20 cellular contexts compared by ENCODE assay signal in genomic region chr13:113915012-113915763, GRCh38. TPM values are rescaled to one million over a fixed set of nuclear protein-coding genes. Genes with fewer than 3 reads are reported as not detected.
DNase-seq lines count a peak whose midpoint lies in the region; ATAC-seq and TF ChIP-seq lines count a peak whose summit lies in the region.
"Had no signal": no experiment of that assay in that cellular context is flagged by ENCODE, and none has a peak within 500 bp of the region (broad histone marks: within the 10 kb centered on the region; RNA-seq: fewer than 3 reads in every experiment).

No MANE protein-coding gene starts in this region.

- TF ChIP-seq CTCF in colonic mucosa (IDR thresholded peaks at IDR 0.05) (no peak), prostate gland (IDR thresholded peaks at IDR 0.05) (no peak)

- CTCF ChIA-PET in activated CD4-positive, alpha-beta memory T cell treated with anti-CD3 and anti-CD28 coated beads, Interleukin-2, amount 10 ng/mL, durations not matched to agents 7 days and 5 days (lab: Charles Lee): no interaction called here
- CTCF ChIA-PET in activated CD4-positive, alpha-beta memory T cell treated with anti-CD3 and anti-CD28 coated beads for 36 hours (lab: Charles Lee): no interaction called here

- H3K27me3 ChIP-seq in colonic mucosa: no peaks in the 10 kb centered on the region
- no peaks in the 10 kb centered on the region for H3K27me3 ChIP-seq in prostate gland (replicated peaks; ENCODE audit: insufficient read depth)

- ATAC-seq in HG03139 (IDR thresholded peaks at IDR 0.05; ENCODE audit: unreplicated experiment): no peak
- ATAC-seq: activated naive CD4-positive, alpha-beta T cell treated with anti-CD3 and anti-CD28 coated beads, Interleukin-2, amount 50 U/mL, for 72 hours; stimulated activated naive B cell treated with anti-CD40 and anti-IgM and Interleukin-4, amounts not matched to agents 10 μg/mL and 1 μg/mL and 100 μg/mL, for 72 hours had no signal

- H3K27me3 Mint-ChIP-seq in activated CD4-positive, alpha-beta memory T cell treated with anti-CD3 and anti-CD28 coated beads, Interleukin-2, amount 10 ng/mL, durations not matched to agents 7 days and 5 days: peaks cover 41% of the 10 kb centered on the region
- H3K27me3 Mint-ChIP-seq in activated CD4-positive, alpha-beta memory T cell treated with anti-CD3 and anti-CD28 coated beads for 36 hours: peaks cover 34% of the 10 kb centered on the region

- H3K4me3 ChIP-seq in colonic mucosa (no peak overlapping the region), prostate gland (no peak overlapping the region)
- H3K4me3 ChIP-seq: A549, heart left ventricle had no signal

- H3K36me3 Mint-ChIP-seq in activated CD4-positive, alpha-beta memory T cell treated with anti-CD3 and anti-CD28 coated beads, Interleukin-2, amount 10 ng/mL, durations not matched to agents 7 days and 5 days (ENCODE audit: low read depth): no peaks in the 10 kb centered on the region
- H3K36me3 Mint-ChIP-seq in activated CD4-positive, alpha-beta memory T cell treated with anti-CD3 and anti-CD28 coated beads for 36 hours: no peaks in the 10 kb centered on the region
- H3K36me3 Mint-ChIP-seq: activated naive CD4-positive, alpha-beta T cell treated with anti-CD3 and anti-CD28 coated beads, Interleukin-2, amount 50 U/mL, for 72 hours had no signal

- intact Hi-C loops in activated CD4-positive, alpha-beta memory T cell treated with anti-CD3 and anti-CD28 coated beads for 36 hours (cut with micrococcal nuclease): no loop called here
- intact Hi-C loops in colonic mucosa (cut with DNase I): no loop called here
- intact Hi-C loops in prostate gland (cut with DNase I): no loop called here

- no peaks in the 10 kb centered on the region for H3K9me3 Mint-ChIP-seq in activated CD4-positive, alpha-beta memory T cell treated with anti-CD3 and anti-CD28 coated beads, Interleukin-2, amount 10 ng/mL, durations not matched to agents 7 days and 5 days
- peaks cover 4% of the 10 kb centered on the region for H3K9me3 Mint-ChIP-seq in activated CD4-positive, alpha-beta memory T cell treated with anti-CD3 and anti-CD28 coated beads for 36 hours
- H3K9me3 Mint-ChIP-seq: activated naive CD4-positive, alpha-beta T cell treated with anti-CD3 and anti-CD28 coated beads, Interleukin-2, amount 50 U/mL, for 72 hours had no signal

- H3K27ac ChIP-seq in colonic mucosa (no peak overlapping the region), prostate gland (no peak overlapping the region)
- H3K27ac ChIP-seq: A549, heart left ventricle, KMS-11 had no signal

- POLR2A ChIA-PET in activated CD4-positive, alpha-beta memory T cell treated with anti-CD3 and anti-CD28 coated beads, Interleukin-2, amount 10 ng/mL, durations not matched to agents 7 days and 5 days (lab: Charles Lee): no interaction called here
- POLR2A ChIA-PET in activated CD4-positive, alpha-beta memory T cell treated with anti-CD3 and anti-CD28 coated beads for 36 hours (lab: Charles Lee): no interaction called here

- H3K9ac ChIP-seq in colonic mucosa (ENCODE audit: low read depth in 2 of 2, low read length in 2 of 2): no peak overlapping the region
- H3K9ac ChIP-seq: KMS-11 had no signal

- H3K36me3 ChIP-seq in colonic mucosa (no peaks in the 10 kb centered on the region), prostate gland (no peaks in the 10 kb centered on the region)
- H3K36me3 ChIP-seq: heart left ventricle had no signal

- H3K9me3 ChIP-seq in colonic mucosa: no peaks in the 10 kb centered on the region
- no peaks in the 10 kb centered on the region for H3K9me3 ChIP-seq in prostate gland

- WGBS in prostate gland: 32% methylated on average over 21 of the region's 21 CpGs

- DNase-seq in activated CD4-positive, alpha-beta memory T cell treated with anti-CD3 and anti-CD28 coated beads, Interleukin-2, amount 10 ng/mL, durations not matched to agents 7 days and 5 days: peak; percentile 3
- DNase-seq in activated CD4-positive, alpha-beta memory T cell treated with anti-CD3 and anti-CD28 coated beads for 36 hours: no peak
- peak; percentile 23 for DNase-seq in NCI-H510A treated with DMSO at 0.1 percent for 48 hours (lab: John Stamatoyannopoulos, UW)
- DNase-seq in colonic mucosa: peak; percentile 8
- peak; percentile 2 for DNase-seq in prostate gland (ENCODE audit: low spot score)
- no peak for DNase-seq in stimulated activated naive CD4-positive, alpha-beta T cell (lab: John Stamatoyannopoulos, UW)
- DNase-seq in NCI-H345 (lab: John Stamatoyannopoulos, UW): no peak
- DNase-seq: activated CD4-positive, alpha-beta T cell treated with anti-CD3 and anti-CD28 coated beads for 4 hours; heart left ventricle; NCI-H146; stimulated activated naive B cell treated with anti-CD40 and anti-IgM and Interleukin-4, amounts not matched to agents 10 μg/mL and 1 μg/mL and 100 μg/mL, for 72 hours had no signal

- no peak for TF ChIP-seq POLR2A in prostate gland (IDR thresholded peaks at IDR 0.05)

- no peak overlapping the region for H3K27ac Mint-ChIP-seq in activated CD4-positive, alpha-beta memory T cell treated with anti-CD3 and anti-CD28 coated beads, Interleukin-2, amount 10 ng/mL, durations not matched to agents 7 days and 5 days
- no peak overlapping the region for H3K27ac Mint-ChIP-seq in activated CD4-positive, alpha-beta memory T cell treated with anti-CD3 and anti-CD28 coated beads for 36 hours
- H3K27ac Mint-ChIP-seq: activated naive CD4-positive, alpha-beta T cell treated with anti-CD3 and anti-CD28 coated beads, Interleukin-2, amount 50 U/mL, for 72 hours; nephron; stimulated activated naive B cell treated with anti-CD40 and anti-IgM and Interleukin-4, amounts not matched to agents 10 μg/mL and 1 μg/mL and 100 μg/mL, for 72 hours had no signal

- H3K4me1 Mint-ChIP-seq in activated CD4-positive, alpha-beta memory T cell treated with anti-CD3 and anti-CD28 coated beads, Interleukin-2, amount 10 ng/mL, durations not matched to agents 7 days and 5 days: peaks cover 2% of the 10 kb centered on the region
- no peaks in the 10 kb centered on the region for H3K4me1 Mint-ChIP-seq in activated CD4-positive, alpha-beta memory T cell treated with anti-CD3 and anti-CD28 coated beads for 36 hours (ENCODE audit: low read depth)
- H3K4me1 Mint-ChIP-seq: nephron had no signal

- no peaks in the 10 kb centered on the region for H3K4me1 ChIP-seq in colonic mucosa
- no peaks in the 10 kb centered on the region for H3K4me1 ChIP-seq in prostate gland (replicated peaks)
- H3K4me1 ChIP-seq: A549, heart left ventricle had no signal

- H3K4me3 Mint-ChIP-seq in activated CD4-positive, alpha-beta memory T cell treated with anti-CD3 and anti-CD28 coated beads, Interleukin-2, amount 10 ng/mL, durations not matched to agents 7 days and 5 days: no peak overlapping the region
- no peak overlapping the region for H3K4me3 Mint-ChIP-seq in activated CD4-positive, alpha-beta memory T cell treated with anti-CD3 and anti-CD28 coated beads for 36 hours
- H3K4me3 Mint-ChIP-seq: CD14-positive monocyte; nephron; stimulated activated naive B cell treated with anti-CD40 and anti-IgM and Interleukin-4, amounts not matched to agents 10 μg/mL and 1 μg/mL and 100 μg/mL, for 72 hours had no signal

RNA-seq across cellular contexts. Expression of gene GAS6, which starts 51.3 kb away (rescaled TPM):
- 1 to 10 TPM; 1.3 to 1.8 TPM for total RNA-seq in activated CD4-positive, alpha-beta memory T cell treated with anti-CD3 and anti-CD28 coated beads, Interleukin-2, amount 10 ng/mL, durations not matched to agents 7 days and 5 days
- total RNA-seq in activated CD4-positive, alpha-beta memory T cell treated with anti-CD3 and anti-CD28 coated beads for 36 hours: 1 to 10 TPM; 1.5 TPM
- total RNA-seq in colonic mucosa: 100 to 1,000 TPM; 118 to 121 TPM
- 100 to 1,000 TPM; 116 to 432 TPM for total RNA-seq in prostate gland

RNA-seq across cellular contexts. Expression of gene C13orf46, which starts 58.7 kb away (rescaled TPM):
- 1 to 10 TPM; 2.5 to 2.9 TPM for total RNA-seq in activated CD4-positive, alpha-beta memory T cell treated with anti-CD3 and anti-CD28 coated beads, Interleukin-2, amount 10 ng/mL, durations not matched to agents 7 days and 5 days
- 1 to 10 TPM; 1.5 to 1.8 TPM for total RNA-seq in activated CD4-positive, alpha-beta memory T cell treated with anti-CD3 and anti-CD28 coated beads for 36 hours
- under 1 TPM; 0.24 to 0.44 TPM for total RNA-seq in colonic mucosa
- 1 to 10 TPM; 8.0 to 9.9 TPM for total RNA-seq in prostate gland
- total RNA-seq: bronchial epithelial cell, NCI-H460, SK-MEL-5 had no signal

Comparison
In these comparisons a context has a peak if more than half of its experiments do, and no peak if none do; other contexts are left out.
1. DNase-seq: peak in activated CD4-positive, alpha-beta memory T cell treated with anti-CD3 and anti-CD28 coated beads, Interleukin-2, amount 10 ng/mL, durations not matched to agents 7 days and 5 days (single experiment), NCI-H510A treated with DMSO at 0.1 percent for 48 hours (single experiment), colonic mucosa (single experiment) and prostate gland (single experiment); none in activated CD4-positive, alpha-beta memory T cell treated with anti-CD3 and anti-CD28 coated beads for 36 hours (single experiment), stimulated activated naive CD4-positive, alpha-beta T cell (0 of 6) and NCI-H345 (single experiment).
2. RNA of gene GAS6, which starts 51.3 kb away (total RNA-seq): 116 to 432 TPM in prostate gland and 118 to 121 TPM in colonic mucosa; 1.3 to 1.8 TPM in activated CD4-positive, alpha-beta memory T cell treated with anti-CD3 and anti-CD28 coated beads, Interleukin-2, amount 10 ng/mL, durations not matched to agents 7 days and 5 days and 1.5 TPM in activated CD4-positive, alpha-beta memory T cell treated with anti-CD3 and anti-CD28 coated beads for 36 hours; every median in the first group is over 10 times any median in the second.